In the genomic region with DNA sequence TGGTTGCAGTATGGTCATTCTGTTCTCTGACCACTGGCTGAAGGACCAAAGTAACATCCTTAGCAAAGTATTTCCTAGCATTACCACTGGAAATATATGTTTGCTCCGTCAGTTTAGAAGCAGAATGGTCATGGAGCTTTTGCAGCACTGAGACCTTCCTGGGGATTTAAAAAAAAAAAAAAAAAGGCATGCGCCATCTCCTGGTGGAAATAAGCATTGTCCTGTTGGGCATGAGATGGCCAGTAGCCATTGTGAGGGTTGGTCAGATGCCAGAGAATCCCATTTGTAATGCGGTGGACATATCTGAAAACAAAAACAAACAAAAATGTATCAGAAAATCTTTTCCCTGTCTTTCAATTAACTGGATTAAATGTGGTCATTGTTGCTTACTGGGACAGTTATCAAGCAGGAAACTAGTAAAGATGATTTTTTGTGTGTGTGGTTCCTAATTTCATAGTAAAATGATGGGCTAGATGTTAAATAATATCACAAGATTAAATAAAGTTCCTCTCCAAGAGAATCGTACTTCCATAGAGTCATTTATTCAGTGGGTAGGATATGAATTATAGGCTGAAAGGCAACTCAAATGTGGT, we compare ENCODE assay signal across 8 cellular contexts.
A peak's percentile ranks its signal among the peaks of the same experiment; 100 is the strongest.
DNase-seq lines count a peak whose midpoint lies in the region; ATAC-seq, FAIRE-seq and TF ChIP-seq lines count a peak whose summit lies in the region.

No MANE protein-coding gene starts in this region.

- no peak overlapping the region for H3K27ac ChIP-seq in right lobe of liver

- H3K4me1 Mint-ChIP-seq in chondrocyte (ENCODE audit: low read depth), result peaks cover 79% of the 10 kb centered on the region

- TF ChIP-seq CTCF in AG09309 (IDR thresholded peaks at IDR 0.05; ENCODE audit: control insufficient read depth, insufficient read depth, low read depth, low read length, missing control alignments) (peak; percentile 69), chondrocyte (IDR thresholded peaks at IDR 0.05) (peak; percentile 93), right lobe of liver (IDR thresholded peaks at IDR 0.05) (peak; percentile 58 to 88 (median 76))

- peaks cover 0 to 3% (median 0%) of the 10 kb centered on the region in 4 donors for H3K4me1 ChIP-seq in right lobe of liver

- 19% methylated on average over 4 of the region's 4 CpGs for WGBS in right lobe of liver (ENCODE audit: insufficient coverage, low coverage, low lambda C conversion rate, missing lambda C conversion rate)

- H3K9me3 ChIP-seq in right lobe of liver, result no peaks in the 10 kb centered on the region

- no peak overlapping the region for H3K4me3 ChIP-seq in AG09309 (ENCODE audit: control insufficient read depth, low read depth, low read length)
- no peak overlapping the region for H3K4me3 ChIP-seq in right lobe of liver

- peaks cover 0 to 25% (median 13%) of the 10 kb centered on the region in 4 donors for H3K36me3 ChIP-seq in right lobe of liver

- no peaks in the 10 kb centered on the region for H3K9me3 Mint-ChIP-seq in chondrocyte (ENCODE audit: low read depth)

- peak overlapping the region; percentile 82 for H3K27ac Mint-ChIP-seq in chondrocyte (ENCODE audit: unreplicated experiment)

- H3K36me3 Mint-ChIP-seq in chondrocyte (ENCODE audit: low read depth), result peaks cover 14% of the 10 kb centered on the region

- H3K4me3 Mint-ChIP-seq in chondrocyte (ENCODE audit: unreplicated experiment), result no peak overlapping the region

- TF ChIP-seq POLR2A in right lobe of liver (IDR thresholded peaks at IDR 0.05), result no peak

- ATAC-seq in right lobe of liver, result peak; percentile 75 to 90 (median 84)
- no peak for ATAC-seq in HG03159 (IDR thresholded peaks at IDR 0.05; ENCODE audit: unreplicated experiment)
- ATAC-seq in GM18868 (IDR thresholded peaks at IDR 0.05; ENCODE audit: unreplicated experiment), result no peak

- intact Hi-C loops in right lobe of liver (cut with DNase I), result no loop called here

- DNase-seq in AG09309 (ENCODE audit: low read depth), result no peak
- no peak for DNase-seq in GM18507 (ENCODE audit: extremely low spot score, insufficient read length, low read depth)
- peak; percentile 42 for DNase-seq in NCI-H460 (ENCODE audit: extremely low read depth, low read depth)
- DNase-seq in chondrocyte (ENCODE audit: low spot score), result no peak
- DNase-seq in right lobe of liver, result peak in 1 of 3 donors; percentile 50
- no peak for DNase-seq in NCI-H2107 (lab: John Stamatoyannopoulos, UW)

- H3K27me3 Mint-ChIP-seq in chondrocyte (ENCODE audit: low read depth), result no peaks in the 10 kb centered on the region

- H3K27me3 ChIP-seq in right lobe of liver, result no peaks in the 10 kb centered on the region

- peak; percentile 56 for FAIRE-seq in GM18507 (lab: Jason Lieb, UNC)

Comparison
In these comparisons a context has a peak if more than half of its experiments do, and no peak if none do; other contexts are left out.
1. ATAC-seq: peak in right lobe of liver (4 of 4); none in HG03159 (single experiment) and GM18868 (single experiment).
2. Peak in every context shown above with its lines, with median percentiles within 50 percentile points of each other: CTCF ChIP-seq.